27 cellular contexts compared by ENCODE assay signal in the genomic region with DNA sequence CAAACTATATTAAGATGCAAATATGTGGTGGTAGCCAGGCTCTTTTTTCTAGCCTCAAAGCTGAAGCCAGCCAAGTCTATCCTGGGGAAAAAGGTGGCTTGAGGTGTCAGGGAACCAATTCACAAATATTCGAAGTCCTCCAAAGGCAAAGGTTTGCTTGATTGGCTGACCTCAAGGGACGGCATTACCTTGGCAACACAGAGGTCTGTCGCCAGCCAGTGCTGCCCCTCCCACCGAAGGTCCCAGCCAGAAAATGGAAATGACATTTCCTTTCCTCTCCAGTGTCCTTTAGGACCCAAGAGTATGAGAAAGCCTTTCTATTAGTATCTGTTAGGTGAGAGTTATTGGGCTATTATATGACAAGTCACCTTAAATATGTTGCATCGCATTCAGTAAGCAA.
DNase-seq lines count a peak whose midpoint lies in the region; ATAC-seq and FAIRE-seq lines count a peak whose summit lies in the region.
"Had no signal": no experiment of that assay in that cellular context is flagged by ENCODE, and none has a peak within 500 bp of the region (broad histone marks: within the 10 kb centered on the region; RNA-seq: fewer than 3 reads in every experiment).

No MANE protein-coding gene starts in this region.

- H3K27ac Mint-ChIP-seq in activated naive CD8-positive, alpha-beta T cell treated with anti-CD3 and anti-CD28 coated beads, Interleukin-2, amount 10 ng/mL, durations not matched to agents 7 days and 5 days, result peak overlapping the region; percentile 80
- no peak overlapping the region for H3K27ac Mint-ChIP-seq in activated naive CD8-positive, alpha-beta T cell treated with anti-CD3 and anti-CD28 coated beads, Interleukin-2, amount 50 U/mL, for 24 hours
- peak overlapping the region; percentile 37 to 90 for H3K27ac Mint-ChIP-seq in T-cell
- H3K27ac Mint-ChIP-seq: activated CD4-positive, alpha-beta memory T cell treated with anti-CD3 and anti-CD28 coated beads for 36 hours; type B pancreatic cell had no signal

- POLR2A ChIA-PET in activated naive CD8-positive, alpha-beta T cell treated with anti-CD3 and anti-CD28 coated beads, Interleukin-2, amount 10 ng/mL, durations not matched to agents 7 days and 5 days (lab: Charles Lee), result interaction anchor here (0.7 kb wide), 1 partner anchor 460 kb away, joined by 4 read pairs; no protein-coding TSS in a partner anchor
- POLR2A ChIA-PET in T-cell (lab: Charles Lee), result no interaction called here

- CTCF ChIA-PET in T-cell (lab: Charles Lee), result interaction anchor here in 1 of 2 donors (1.0 to 1.4 kb wide), 2 partner anchors 13 to 460 kb away, joined by 4 to 9 read pairs; no protein-coding TSS in a partner anchor

- no peak overlapping the region for H3K4me3 Mint-ChIP-seq in activated naive CD8-positive, alpha-beta T cell treated with anti-CD3 and anti-CD28 coated beads, Interleukin-2, amount 10 ng/mL, durations not matched to agents 7 days and 5 days
- H3K4me3 Mint-ChIP-seq in activated naive CD8-positive, alpha-beta T cell treated with anti-CD3 and anti-CD28 coated beads, Interleukin-2, amount 50 U/mL, for 24 hours, result no peak overlapping the region
- peak overlapping the region in 1 of 3 donors; percentile 59 for H3K4me3 Mint-ChIP-seq in T-cell
- H3K4me3 Mint-ChIP-seq: activated CD4-positive, alpha-beta memory T cell treated with anti-CD3 and anti-CD28 coated beads for 36 hours; type B pancreatic cell had no signal

- peaks cover 21% of the 10 kb centered on the region for H3K36me3 ChIP-seq in thymus (ENCODE audit: control insufficient read depth, insufficient read depth)
- peaks cover 3 to 6% of the 10 kb centered on the region in 2 donors for H3K36me3 ChIP-seq in small intestine (ENCODE audit: control insufficient read depth in 2 of 2, insufficient read depth in 2 of 2, low read length in 2 of 2)
- H3K36me3 ChIP-seq: pancreas had no signal

- H3K4me1 Mint-ChIP-seq in activated naive CD8-positive, alpha-beta T cell treated with anti-CD3 and anti-CD28 coated beads, Interleukin-2, amount 10 ng/mL, durations not matched to agents 7 days and 5 days, result peaks cover 17% of the 10 kb centered on the region
- peaks cover 18% of the 10 kb centered on the region for H3K4me1 Mint-ChIP-seq in activated naive CD8-positive, alpha-beta T cell treated with anti-CD3 and anti-CD28 coated beads, Interleukin-2, amount 50 U/mL, for 24 hours
- H3K4me1 Mint-ChIP-seq in T-cell, result peaks cover 23 to 27% (median 24%) of the 10 kb centered on the region in 3 donors

- no peaks in the 10 kb centered on the region for H3K9me3 ChIP-seq in thymus (ENCODE audit: control insufficient read depth)
- H3K9me3 ChIP-seq in small intestine (ENCODE audit: control insufficient read depth, low read depth), result no peaks in the 10 kb centered on the region
- H3K9me3 ChIP-seq: pancreas, right atrium auricular region, SJSA1, spleen had no signal

- peaks cover 15% of the 10 kb centered on the region for H3K36me3 Mint-ChIP-seq in activated naive CD8-positive, alpha-beta T cell treated with anti-CD3 and anti-CD28 coated beads, Interleukin-2, amount 10 ng/mL, durations not matched to agents 7 days and 5 days
- peaks cover 33% of the 10 kb centered on the region for H3K36me3 Mint-ChIP-seq in activated naive CD8-positive, alpha-beta T cell treated with anti-CD3 and anti-CD28 coated beads, Interleukin-2, amount 50 U/mL, for 24 hours (ENCODE audit: low read depth)
- peaks cover 34% of the 10 kb centered on the region for H3K36me3 Mint-ChIP-seq in T-cell

- H3K4me3 ChIP-seq in thymus (ENCODE audit: low read length), result no peak overlapping the region
- H3K4me3 ChIP-seq in small intestine (ENCODE audit: low read depth in 1 of 2, low read length in 2 of 2), result no peak overlapping the region
- H3K4me3 ChIP-seq: cardiac muscle cell, hepatocyte, pancreas, right atrium auricular region, SJSA1, spleen had no signal

- FAIRE-seq in small intestine (lab: Jason Lieb, UNC), result no peak
- FAIRE-seq: islet of Langerhans, pancreas, TTC549 had no signal

- H3K9me3 Mint-ChIP-seq in activated naive CD8-positive, alpha-beta T cell treated with anti-CD3 and anti-CD28 coated beads, Interleukin-2, amount 10 ng/mL, durations not matched to agents 7 days and 5 days, result no peaks in the 10 kb centered on the region
- H3K9me3 Mint-ChIP-seq in activated naive CD8-positive, alpha-beta T cell treated with anti-CD3 and anti-CD28 coated beads, Interleukin-2, amount 50 U/mL, for 24 hours, result no peaks in the 10 kb centered on the region
- no peaks in the 10 kb centered on the region for H3K9me3 Mint-ChIP-seq in T-cell
- H3K9me3 Mint-ChIP-seq: activated CD4-positive, alpha-beta memory T cell treated with anti-CD3 and anti-CD28 coated beads for 36 hours; type B pancreatic cell had no signal

- H3K4me1 ChIP-seq in thymus (ENCODE audit: control insufficient read depth, insufficient read depth, low read length), result peaks cover 9% of the 10 kb centered on the region
- H3K4me1 ChIP-seq in small intestine (ENCODE audit: control insufficient read depth in 2 of 2, insufficient read depth in 1 of 2, low read depth in 1 of 2, low read length in 1 of 2), result no peaks in the 10 kb centered on the region
- H3K4me1 ChIP-seq: foreskin keratinocyte, pancreas, right atrium auricular region, SJSA1 had no signal

- H3K27ac ChIP-seq in thymus (ENCODE audit: low read depth), result peak overlapping the region; percentile 18
- no peak overlapping the region for H3K27ac ChIP-seq in small intestine (ENCODE audit: low read depth in 1 of 2, low read length in 1 of 2)
- H3K27ac ChIP-seq: cardiac muscle cell, foreskin keratinocyte, hepatocyte, pancreas, right atrium auricular region, SJSA1 had no signal

- 85% methylated on average over 5 of the region's 5 CpGs for WGBS in thymus
- WGBS in small intestine, 3 donors, result 71 to 83% (median 82%) methylated on average over 5 of the region's 5 CpGs

- no peak for DNase-seq in activated naive CD8-positive, alpha-beta T cell treated with anti-CD3 and anti-CD28 coated beads, Interleukin-2, amount 10 ng/mL, durations not matched to agents 7 days and 5 days
- no peak for DNase-seq in activated naive CD8-positive, alpha-beta T cell treated with anti-CD3 and anti-CD28 coated beads, Interleukin-2, amount 50 U/mL, for 24 hours
- no peak for DNase-seq in T-cell
- peak; percentile 29 for DNase-seq in iPS-NIHi11 (ENCODE audit: low spot score)
- no peak for DNase-seq in stimulated activated naive CD8-positive, alpha-beta T cell treated with anti-CD3 and anti-CD28 coated beads, Interleukin-15, Interleukin-2, amounts not matched to agents 100 U/mL and 50 U/mL, for 24 hours
- DNase-seq in NCI-H2196 (lab: John Stamatoyannopoulos, UW; ENCODE audit: unreplicated experiment), result no peak
- no peak for DNase-seq in small intestine
- DNase-seq: activated CD4-positive, alpha-beta memory T cell treated with anti-CD3 and anti-CD28 coated beads for 36 hours; activated CD4-positive, CD25-positive, alpha-beta regulatory T cell treated with anti-CD3 and anti-CD28 coated beads, Interleukin-2, amount 50 U/mL, for 72 hours; activated effector memory CD4-positive, alpha-beta T cell treated with Interleukin-2 at 50 U/mL for 16 hours; foreskin keratinocyte; Karpas-422; left ventricle myocardium superior; midbrain; NCI-H1417 treated with DMSO at 0.1 percent for 48 hours; pancreas; RPMI8226; spleen had no signal

- H3K27me3 ChIP-seq in thymus (ENCODE audit: control insufficient read depth, insufficient read depth) (no peaks in the 10 kb centered on the region), small intestine (ENCODE audit: control insufficient read depth in 2 of 2, insufficient read depth in 2 of 2, low read length in 2 of 2) (no peaks in the 10 kb centered on the region)
- H3K27me3 ChIP-seq: cardiac muscle cell, foreskin keratinocyte, hepatocyte, pancreas, right atrium auricular region, SJSA1, spleen had no signal

- H3K27me3 Mint-ChIP-seq in activated naive CD8-positive, alpha-beta T cell treated with anti-CD3 and anti-CD28 coated beads, Interleukin-2, amount 10 ng/mL, durations not matched to agents 7 days and 5 days, result no peaks in the 10 kb centered on the region
- H3K27me3 Mint-ChIP-seq in activated naive CD8-positive, alpha-beta T cell treated with anti-CD3 and anti-CD28 coated beads, Interleukin-2, amount 50 U/mL, for 24 hours, result no peaks in the 10 kb centered on the region
- H3K27me3 Mint-ChIP-seq in T-cell, result no peaks in the 10 kb centered on the region
- H3K27me3 Mint-ChIP-seq: activated CD4-positive, alpha-beta memory T cell treated with anti-CD3 and anti-CD28 coated beads for 36 hours; type B pancreatic cell had no signal

- ATAC-seq in activated naive CD8-positive, alpha-beta T cell treated with anti-CD3 and anti-CD28 coated beads, Interleukin-2, amount 10 ng/mL, durations not matched to agents 7 days and 5 days (ENCODE audit: low read depth), result no peak
- no peak for ATAC-seq in activated naive CD8-positive, alpha-beta T cell treated with anti-CD3 and anti-CD28 coated beads, Interleukin-2, amount 50 U/mL, for 24 hours
- ATAC-seq in T-cell (replicated peaks in 1 of 4), result no peak
- ATAC-seq in stimulated activated naive CD8-positive, alpha-beta T cell treated with anti-CD3 and anti-CD28 coated beads, Interleukin-15, Interleukin-2, amounts not matched to agents 100 U/mL and 50 U/mL, for 24 hours, result no peak
- ATAC-seq: esophagus mucosa, foreskin keratinocyte, left ventricle myocardium superior had no signal
